Comparison of ENCODE assay signal across 22 cellular contexts in genomic region chr10:271201-271600, GRCh38.
"Had no signal": no experiment of that assay in that cellular context is flagged by ENCODE, and none has a peak within 500 bp of the region (broad histone marks: within the 10 kb centered on the region; RNA-seq: fewer than 3 reads in every experiment).

No MANE protein-coding gene starts in this region.

- H3K36me3 Mint-ChIP-seq: activated naive CD4-positive, alpha-beta T cell treated with anti-CD3 and anti-CD28 coated beads, Interleukin-2, amount 10 ng/mL, durations not matched to agents 7 days and 5 days; activated naive CD8-positive, alpha-beta T cell treated with anti-CD3 and anti-CD28 coated beads, Interleukin-2, amount 10 ng/mL, durations not matched to agents 7 days and 5 days; natural killer cell treated with Interleukin-12 subunit alpha and Interleukin-12 subunit beta and Interleukin-15 and Interleukin-18, amount 100 ng/mL, for 72 hours had no signal

- H3K4me1 Mint-ChIP-seq: activated CD4-positive, alpha-beta T cell treated with anti-CD3 and anti-CD28 coated beads, Interleukin-2, amount 10 ng/mL, durations not matched to agents 24 days and 14 days; activated naive CD4-positive, alpha-beta T cell treated with anti-CD3 and anti-CD28 coated beads, Interleukin-2, amount 10 ng/mL, durations not matched to agents 7 days and 5 days; activated naive CD8-positive, alpha-beta T cell treated with anti-CD3 and anti-CD28 coated beads, Interleukin-2, amount 10 ng/mL, durations not matched to agents 7 days and 5 days had no signal

- H3K9me3 Mint-ChIP-seq: activated CD4-positive, alpha-beta memory T cell treated with anti-CD3 and anti-CD28 coated beads, Interleukin-2, amount 10 ng/mL, durations not matched to agents 7 days and 5 days; activated CD4-positive, alpha-beta T cell treated with anti-CD3 and anti-CD28 coated beads, Interleukin-2, amount 10 ng/mL, durations not matched to agents 24 days and 14 days; activated naive CD4-positive, alpha-beta T cell treated with anti-CD3 and anti-CD28 coated beads, Interleukin-2, amount 10 ng/mL, durations not matched to agents 7 days and 5 days; activated naive CD8-positive, alpha-beta T cell treated with anti-CD3 and anti-CD28 coated beads, Interleukin-2, amount 10 ng/mL, durations not matched to agents 7 days and 5 days; activated T-cell treated with anti-CD3 and anti-CD28 coated beads, Interleukin-2, amount 50 U/mL, for 24 hours; brain; natural killer cell treated with Interleukin-12 subunit alpha and Interleukin-12 subunit beta and Interleukin-15 and Interleukin-18, amount 100 ng/mL, for 72 hours had no signal

- H3K27ac Mint-ChIP-seq: activated CD4-positive, alpha-beta memory T cell treated with anti-CD3 and anti-CD28 coated beads, Interleukin-2, amount 10 ng/mL, durations not matched to agents 7 days and 5 days; activated CD4-positive, alpha-beta T cell treated with anti-CD3 and anti-CD28 coated beads, Interleukin-2, amount 10 ng/mL, durations not matched to agents 24 days and 14 days; activated naive CD4-positive, alpha-beta T cell treated with anti-CD3 and anti-CD28 coated beads, Interleukin-2, amount 10 ng/mL, durations not matched to agents 7 days and 5 days; activated naive CD8-positive, alpha-beta T cell treated with anti-CD3 and anti-CD28 coated beads, Interleukin-2, amount 10 ng/mL, durations not matched to agents 7 days and 5 days; activated T-cell treated with anti-CD3 and anti-CD28 coated beads, Interleukin-2, amount 50 U/mL, for 24 hours; brain; natural killer cell treated with Interleukin-12 subunit alpha and Interleukin-12 subunit beta and Interleukin-15 and Interleukin-18, amount 100 ng/mL, for 72 hours had no signal

- DNase-seq: activated CD4-positive, alpha-beta memory T cell treated with anti-CD3 and anti-CD28 coated beads, Interleukin-2, amount 10 ng/mL, durations not matched to agents 7 days and 5 days; activated CD4-positive, alpha-beta T cell treated with anti-CD3 and anti-CD28 coated beads, Interleukin-2, amount 10 ng/mL, durations not matched to agents 24 days and 14 days; activated CD8-positive, alpha-beta memory T cell treated with anti-CD3 and anti-CD28 coated beads, Interleukin-2, amount 50 U/mL, for 48 hours; activated gamma-delta T cell; activated naive CD4-positive, alpha-beta T cell treated with anti-CD3 and anti-CD28 coated beads, Interleukin-2, amount 10 ng/mL, durations not matched to agents 7 days and 5 days; activated naive CD8-positive, alpha-beta T cell treated with anti-CD3 and anti-CD28 coated beads, Interleukin-2, amount 10 ng/mL, durations not matched to agents 7 days and 5 days; activated T-cell treated with anti-CD3 and anti-CD28 coated beads, Interleukin-2, amount 50 U/mL, for 24 hours; foreskin melanocyte; left ventricle myocardium inferior; mucosa of descending colon; posterior cingulate gyrus; right cardiac atrium; spleen; stimulated activated naive CD4-positive, alpha-beta T cell; T-helper 9 cell had no signal

- H3K27me3 Mint-ChIP-seq: activated CD4-positive, alpha-beta memory T cell treated with anti-CD3 and anti-CD28 coated beads, Interleukin-2, amount 10 ng/mL, durations not matched to agents 7 days and 5 days; activated CD4-positive, alpha-beta T cell treated with anti-CD3 and anti-CD28 coated beads, Interleukin-2, amount 10 ng/mL, durations not matched to agents 24 days and 14 days; activated T-cell treated with anti-CD3 and anti-CD28 coated beads, Interleukin-2, amount 50 U/mL, for 24 hours had no signal

- H3K4me1 ChIP-seq: left ventricle myocardium inferior, spleen, tibial nerve had no signal

- H3K4me3 Mint-ChIP-seq: activated CD4-positive, alpha-beta memory T cell treated with anti-CD3 and anti-CD28 coated beads, Interleukin-2, amount 10 ng/mL, durations not matched to agents 7 days and 5 days; activated CD4-positive, alpha-beta T cell treated with anti-CD3 and anti-CD28 coated beads, Interleukin-2, amount 10 ng/mL, durations not matched to agents 24 days and 14 days; activated naive CD4-positive, alpha-beta T cell treated with anti-CD3 and anti-CD28 coated beads, Interleukin-2, amount 10 ng/mL, durations not matched to agents 7 days and 5 days; activated naive CD8-positive, alpha-beta T cell treated with anti-CD3 and anti-CD28 coated beads, Interleukin-2, amount 10 ng/mL, durations not matched to agents 7 days and 5 days; activated T-cell treated with anti-CD3 and anti-CD28 coated beads, Interleukin-2, amount 50 U/mL, for 24 hours; brain; natural killer cell treated with Interleukin-12 subunit alpha and Interleukin-12 subunit beta and Interleukin-15 and Interleukin-18, amount 100 ng/mL, for 72 hours had no signal

- H3K4me3 ChIP-seq: ascending aorta, left ventricle myocardium inferior, lung, mucosa of descending colon, spleen, tibial nerve had no signal

- H3K9me3 ChIP-seq: ascending aorta, left ventricle myocardium inferior, mucosa of descending colon, spleen, tibial nerve had no signal

- H3K27ac ChIP-seq: ascending aorta, left ventricle myocardium inferior, spleen, tibial nerve, VCaP had no signal

- H3K27me3 ChIP-seq: ascending aorta, spleen, tibial nerve had no signal

- ATAC-seq: activated CD4-positive, CD25-positive, alpha-beta regulatory T cell treated with anti-CD3 and anti-CD28 coated beads, Interleukin-2, amount 50 U/mL, for 24 hours; mucosa of descending colon; natural killer cell treated with Interleukin-12 subunit alpha and Interleukin-12 subunit beta and Interleukin-15 and Interleukin-18, amount 100 ng/mL, for 72 hours; right cardiac atrium had no signal
